1 cellular context compared by ENCODE assay signal in the genomic region with DNA sequence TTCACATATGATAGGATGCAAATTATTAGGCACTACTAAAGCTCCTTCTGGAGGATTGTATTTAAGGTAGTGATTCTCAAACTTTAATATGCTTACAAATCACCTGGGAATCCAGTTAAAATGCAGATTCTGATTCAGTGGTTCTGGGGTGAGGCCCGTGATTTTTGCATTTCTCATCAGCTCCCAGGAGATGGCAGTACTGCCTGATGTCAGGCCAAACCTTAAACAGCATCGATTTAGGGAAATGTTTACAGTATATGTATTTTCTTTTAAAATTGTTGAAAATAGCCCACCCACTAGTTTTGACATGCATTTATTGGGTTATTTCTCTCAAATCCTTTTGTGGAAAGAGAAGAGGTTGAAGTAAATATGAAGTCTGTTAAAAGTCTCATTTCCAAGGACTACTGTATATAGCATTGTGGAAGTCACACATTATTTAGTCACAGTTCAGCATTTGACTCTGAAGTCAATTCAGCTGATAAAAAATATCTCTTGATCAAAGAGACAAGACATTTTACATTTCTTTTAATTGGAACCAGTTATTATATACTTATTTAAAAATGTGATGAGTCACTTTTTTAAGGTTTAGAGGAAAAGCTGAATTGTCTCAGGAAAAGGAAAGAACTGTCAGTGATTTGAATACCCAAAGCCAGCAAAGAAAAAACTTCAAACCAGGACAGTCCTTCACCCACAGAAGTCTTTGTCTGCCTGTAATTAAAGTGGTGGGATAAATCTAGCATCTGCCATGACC.
A peak's percentile ranks its signal among the peaks of the same experiment; 100 is the strongest.
TF ChIP-seq lines count a peak whose summit lies in the region.

No MANE protein-coding gene starts in this region.

TF ChIP-seq in GM12878, 131 proteins besides CTCF, POLR2A, EP300 and RAD21:
- TF ChIP-seq, protein P1, sequence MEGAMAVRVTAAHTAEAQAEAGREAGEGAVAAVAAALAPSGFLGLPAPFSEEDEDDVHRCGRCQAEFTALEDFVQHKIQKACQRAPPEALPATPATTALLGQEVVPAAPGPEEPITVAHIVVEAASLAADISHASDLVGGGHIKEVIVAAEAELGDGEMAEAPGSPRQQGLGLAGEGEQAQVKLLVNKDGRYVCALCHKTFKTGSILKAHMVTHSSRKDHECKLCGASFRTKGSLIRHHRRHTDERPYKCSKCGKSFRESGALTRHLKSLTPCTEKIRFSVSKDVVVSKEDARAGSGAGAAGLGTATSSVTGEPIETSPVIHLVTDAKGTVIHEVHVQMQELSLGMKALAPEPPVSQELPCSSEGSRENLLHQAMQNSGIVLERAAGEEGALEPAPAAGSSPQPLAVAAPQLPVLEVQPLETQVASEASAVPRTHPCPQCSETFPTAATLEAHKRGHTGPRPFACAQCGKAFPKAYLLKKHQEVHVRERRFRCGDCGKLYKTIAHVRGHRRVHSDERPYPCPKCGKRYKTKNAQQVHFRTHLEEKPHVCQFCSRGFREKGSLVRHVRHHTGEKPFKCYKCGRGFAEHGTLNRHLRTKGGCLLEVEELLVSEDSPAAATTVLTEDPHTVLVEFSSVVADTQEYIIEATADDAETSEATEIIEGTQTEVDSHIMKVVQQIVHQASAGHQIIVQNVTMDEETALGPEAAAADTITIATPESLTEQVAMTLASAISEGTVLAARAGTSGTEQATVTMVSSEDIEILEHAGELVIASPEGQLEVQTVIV (IDR thresholded peaks at IDR 0.05; ENCODE audit: borderline replicate concordance, partially characterized antibody), result no peak
- TF ChIP-seq SRF (IDR thresholded peaks at IDR 0.05; ENCODE audit: low read depth in 2 of 2, low read length in 2 of 2) (no peak), RELA (IDR thresholded peaks at IDR 0.05; ENCODE audit: borderline replicate concordance, partially characterized antibody) (no peak), SMC3 (IDR thresholded peaks at IDR 0.05; ENCODE audit: borderline replicate concordance, low read length) (peak; percentile 64; the same call in 1 of the 2 replicates), RELB (IDR thresholded peaks at IDR 0.05; ENCODE audit: low read depth) (no peak)
